9 cellular contexts compared by ENCODE assay signal in the genomic region with DNA sequence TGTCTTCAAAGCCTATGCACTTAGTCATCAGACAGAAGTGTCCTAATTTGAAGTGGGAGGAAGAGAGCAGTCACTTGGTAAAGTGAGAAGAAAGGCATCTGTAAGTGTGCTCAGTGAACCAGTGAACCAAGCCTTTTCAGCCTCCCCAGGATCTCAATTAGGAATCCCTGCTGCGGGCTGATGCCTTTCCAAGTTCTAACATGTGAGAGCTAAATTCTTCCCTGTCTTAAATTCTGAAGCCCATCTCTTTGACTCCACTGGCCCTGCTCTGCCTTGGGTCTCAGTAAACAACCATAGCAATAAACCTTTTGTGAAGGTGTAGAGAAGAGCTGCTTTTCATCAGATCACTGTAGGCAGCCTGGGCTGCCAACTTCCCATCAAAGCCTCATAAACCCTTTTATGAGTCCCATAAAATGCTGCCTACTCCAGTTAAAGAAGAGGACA.
"Had no signal": no experiment of that assay in that cellular context is flagged by ENCODE, and none has a peak within 500 bp of the region (broad histone marks: within the 10 kb centered on the region; RNA-seq: fewer than 3 reads in every experiment).

No MANE protein-coding gene starts in this region.

- H3K36me3 ChIP-seq: tibial artery, vagina had no signal

- H3K4me1 ChIP-seq: body of pancreas, tibial artery, vagina had no signal

- H3K4me3 Mint-ChIP-seq: activated naive CD4-positive, alpha-beta T cell treated with anti-CD3 and anti-CD28 coated beads, Interleukin-2, amount 50 U/mL, for 24 hours; central memory CD8-positive, alpha-beta T cell had no signal

- H3K36me3 Mint-ChIP-seq: activated naive CD4-positive, alpha-beta T cell treated with anti-CD3 and anti-CD28 coated beads, Interleukin-2, amount 50 U/mL, for 24 hours had no signal

- H3K4me2 ChIP-seq: smooth muscle cell had no signal

- H3K27ac Mint-ChIP-seq: activated naive CD4-positive, alpha-beta T cell treated with anti-CD3 and anti-CD28 coated beads, Interleukin-2, amount 50 U/mL, for 24 hours had no signal

- H3K27me3 Mint-ChIP-seq: central memory CD8-positive, alpha-beta T cell had no signal

- H3K4me1 Mint-ChIP-seq: activated naive CD4-positive, alpha-beta T cell treated with anti-CD3 and anti-CD28 coated beads, Interleukin-2, amount 50 U/mL, for 24 hours; central memory CD8-positive, alpha-beta T cell had no signal

- H3K9me3 Mint-ChIP-seq: activated naive CD4-positive, alpha-beta T cell treated with anti-CD3 and anti-CD28 coated beads, Interleukin-2, amount 50 U/mL, for 24 hours; central memory CD8-positive, alpha-beta T cell had no signal

- H3K27ac ChIP-seq: body of pancreas, dorsolateral prefrontal cortex, tibial artery, vagina had no signal

- H3K4me3 ChIP-seq: body of pancreas, dorsolateral prefrontal cortex, smooth muscle cell, tibial artery, vagina had no signal

- DNase-seq: activated CD4-positive, alpha-beta T cell treated with anti-CD3 and anti-CD28 coated beads, Interleukin-2, amount 50 U/mL, for 4 hours; activated T-cell treated with anti-CD3 and anti-CD28 coated beads, Interleukin-2, amount 50 U/mL, for 1 hour; body of pancreas; dorsolateral prefrontal cortex; tibial artery had no signal

- H3K27me3 ChIP-seq: body of pancreas, tibial artery, vagina had no signal

- H3K9me3 ChIP-seq: body of pancreas, tibial artery, vagina had no signal
